ENCODE assay signal across 19 cellular contexts in the genomic region with DNA sequence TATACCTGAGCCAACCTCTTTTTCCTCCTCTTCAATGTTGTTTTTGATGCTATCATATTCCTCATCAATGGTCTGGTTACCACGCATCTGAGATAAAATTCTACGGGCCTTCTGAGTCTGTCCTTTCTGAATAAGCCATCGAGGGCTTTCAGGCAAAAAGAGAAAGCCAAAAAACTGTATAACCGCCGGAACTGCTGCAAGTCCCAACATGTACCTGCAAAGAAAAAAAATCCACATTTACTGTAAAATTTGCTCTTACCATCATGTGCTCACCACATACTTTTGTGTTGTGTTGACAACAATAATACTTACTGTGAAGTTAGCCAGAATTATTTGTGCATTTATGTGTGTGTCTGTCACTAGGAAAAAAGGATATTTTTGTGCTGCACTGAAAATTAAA.
DNase-seq lines count a peak whose midpoint lies in the region; ATAC-seq, FAIRE-seq and TF ChIP-seq lines count a peak whose summit lies in the region.
"Had no signal": no experiment of that assay in that cellular context is flagged by ENCODE, and none has a peak within 500 bp of the region (broad histone marks: within the 10 kb centered on the region; RNA-seq: fewer than 3 reads in every experiment).

No MANE protein-coding gene starts in this region.

- H3K27ac Mint-ChIP-seq in MCF 10A (ENCODE audit: low read depth, unreplicated experiment): peak overlapping the region; percentile 77
- H3K27ac Mint-ChIP-seq: CD4-positive, CD25-positive, alpha-beta regulatory T cell; CD8-positive, alpha-beta memory T cell; IgD-negative memory B cell had no signal

- H3K4me3 Mint-ChIP-seq in MCF 10A (ENCODE audit: unreplicated experiment): peak overlapping the region; percentile 50
- H3K4me3 Mint-ChIP-seq: CD4-positive, CD25-positive, alpha-beta regulatory T cell; CD8-positive, alpha-beta memory T cell; IgD-negative memory B cell had no signal

- no peak for TF ChIP-seq CTCF in MCF 10A (IDR thresholded peaks at IDR 0.05; ENCODE audit: unreplicated experiment)
- no peak for TF ChIP-seq CTCF in breast epithelium (IDR thresholded peaks at IDR 0.05)
- no peak for TF ChIP-seq CTCF in K562 (IDR thresholded peaks at IDR 0.05 in 2 of 3, conservative IDR thresholded peaks at IDR 0.05 in 1 of 3; ENCODE audit: insufficient read depth in 2 of 3, low read depth in 1 of 3, low read length in 3 of 3)
- TF ChIP-seq CTCF in foreskin keratinocyte (conservative IDR thresholded peaks at IDR 0.05): no peak
- TF ChIP-seq CTCF in right atrium auricular region (IDR thresholded peaks at IDR 0.05): no peak

- intact Hi-C loops in MCF 10A (cut with micrococcal nuclease): no loop called here
- intact Hi-C loops in breast epithelium (cut with DNase I; ENCODE audit: low total_unique reads): no loop called here
- intact Hi-C loops in K562 (cut with micrococcal nuclease): no loop called here

- H3K4me1 ChIP-seq in breast epithelium (no peaks in the 10 kb centered on the region), K562 (replicated peaks in 1 of 2; ENCODE audit: control insufficient read depth in 2 of 2, insufficient read depth in 2 of 2, low read length in 2 of 2) (no peaks in the 10 kb centered on the region), foreskin keratinocyte (peaks cover 13% of the 10 kb centered on the region), right atrium auricular region (peaks cover 0 to 4% of the 10 kb centered on the region in 2 donors)
- H3K4me1 ChIP-seq: BE2C, HAP-1 had no signal

- peaks cover 6% of the 10 kb centered on the region for H3K4me1 Mint-ChIP-seq in MCF 10A (ENCODE audit: insufficient read depth, unreplicated experiment)

- H3K27me3 ChIP-seq in breast epithelium: no peaks in the 10 kb centered on the region
- no peaks in the 10 kb centered on the region for H3K27me3 ChIP-seq in K562 (ENCODE audit: control insufficient read depth in 2 of 2, insufficient read depth in 2 of 2, low read length in 2 of 2)
- no peaks in the 10 kb centered on the region for H3K27me3 ChIP-seq in foreskin keratinocyte
- H3K27me3 ChIP-seq in right atrium auricular region: no peaks in the 10 kb centered on the region
- H3K27me3 ChIP-seq: BE2C had no signal

- ATAC-seq in K562: no peak
- peak; percentile 26 for ATAC-seq in foreskin keratinocyte
- ATAC-seq: HepG2 had no signal

- no peaks in the 10 kb centered on the region for H3K9me3 Mint-ChIP-seq in MCF 10A (ENCODE audit: unreplicated experiment)
- H3K9me3 Mint-ChIP-seq: CD4-positive, CD25-positive, alpha-beta regulatory T cell; CD8-positive, alpha-beta memory T cell; IgD-negative memory B cell had no signal

- H3K36me3 Mint-ChIP-seq in MCF 10A (ENCODE audit: insufficient read depth, unreplicated experiment): no peaks in the 10 kb centered on the region
- H3K36me3 Mint-ChIP-seq: CD4-positive, CD25-positive, alpha-beta regulatory T cell had no signal

- H3K79me2 ChIP-seq in K562 (ENCODE audit: control insufficient read depth, insufficient read depth, low read length): no peaks in the 10 kb centered on the region

- H3K27ac ChIP-seq in breast epithelium (no peak overlapping the region), K562 (ENCODE audit: extremely low read depth, low read depth, low read length) (no peak overlapping the region), foreskin keratinocyte (no peak overlapping the region), right atrium auricular region (no peak overlapping the region)

- H3K9me1 ChIP-seq in K562 (ENCODE audit: control insufficient read depth, insufficient read depth, low read length): peaks cover 3% of the 10 kb centered on the region

- DNase-seq in MCF 10A (ENCODE audit: unreplicated experiment) (peak; percentile 26), breast epithelium (ENCODE audit: low spot score in 2 of 2) (no peak), K562 (ENCODE audit: extremely low read depth in 1 of 4, low spot score in 3 of 4) (no peak), foreskin keratinocyte (peak; percentile 18 to 56), DMS153 treated with DMSO at 0.1 percent for 48 hours (lab: John Stamatoyannopoulos, UW; ENCODE audit: unreplicated experiment) (no peak), right atrium auricular region (ENCODE audit: low spot score) (no peak), NCI-H2107 treated with DMSO at 0.1 percent for 48 hours (lab: John Stamatoyannopoulos, UW; ENCODE audit: unreplicated experiment) (no peak)
- DNase-seq: ACHN; BE2C; C1 segment of cervical spinal cord; CD4-positive, CD25-positive, alpha-beta regulatory T cell; CD8-positive, alpha-beta memory T cell; COR-L47; DMS 273 treated with DMSO at 0.1 percent for 48 hours had no signal

- H3K9me3 ChIP-seq in breast epithelium: no peaks in the 10 kb centered on the region
- no peaks in the 10 kb centered on the region for H3K9me3 ChIP-seq in K562 (replicated peaks; ENCODE audit: control insufficient read depth, insufficient read depth, low read depth, low read length)
- no peaks in the 10 kb centered on the region for H3K9me3 ChIP-seq in right atrium auricular region
- H3K9me3 ChIP-seq: BE2C, HAP-1 had no signal

- H3K4me3 ChIP-seq in breast epithelium (no peak overlapping the region), K562 (no peak overlapping the region), right atrium auricular region (no peak overlapping the region)
- H3K4me3 ChIP-seq: HAP-1 had no signal

- TF ChIP-seq EP300 in K562 (IDR thresholded peaks at IDR 0.05; ENCODE audit: low read length): no peak

- no peaks in the 10 kb centered on the region for H3K27me3 Mint-ChIP-seq in MCF 10A (ENCODE audit: insufficient read depth, unreplicated experiment)
- H3K27me3 Mint-ChIP-seq: CD4-positive, CD25-positive, alpha-beta regulatory T cell; CD8-positive, alpha-beta memory T cell; IgD-negative memory B cell had no signal

- TF ChIP-seq POLR2A in breast epithelium (IDR thresholded peaks at IDR 0.05) (no peak), K562 (conservative IDR thresholded peaks at IDR 0.05) (no peak)

- peak; percentile 49 for FAIRE-seq in K562 (lab: Jason Lieb, UNC)
- FAIRE-seq: G401.6, GM12891, HepG2 had no signal

- CTCF ChIA-PET in MCF 10A (lab: Yijun Ruan, JAX): interaction anchor here (4.2 kb wide), 1 partner anchor 17 kb away, joined by 21 read pairs; no protein-coding TSS in a partner anchor
- CTCF ChIA-PET in K562 (lab: Yijun Ruan, JAX; ENCODE audit: low intra/inter-chr PET ratio): no interaction called here

- BruUV-seq in MCF 10A (replicated peaks; lab: Mats Ljungman, UMichigan) (no TSS peak), K562 (replicated peaks; lab: Mats Ljungman, UMichigan) (no TSS peak)

- POLR2A ChIA-PET in MCF 10A (lab: Yijun Ruan, JAX) (no interaction called here), K562 (lab: Yijun Ruan, JAX) (no interaction called here)

- in situ Hi-C loops in K562 (cut with MboI): no loop called here

- no peak overlapping the region for H3K9ac ChIP-seq in K562 (ENCODE audit: insufficient read depth in 1 of 2, low read depth in 2 of 2, low read length in 2 of 2)

- no peak overlapping the region for H3K4me2 ChIP-seq in K562 (ENCODE audit: insufficient read depth, low read length)

- H3K36me3 ChIP-seq in breast epithelium (no peaks in the 10 kb centered on the region), K562 (ENCODE audit: control insufficient read depth, insufficient read depth, low read length) (peaks cover 7% of the 10 kb centered on the region; the same call in 2 of the 3 replicates), right atrium auricular region (no peaks in the 10 kb centered on the region)
- H3K36me3 ChIP-seq: BE2C, HAP-1 had no signal

- H4K20me1 ChIP-seq in K562 (replicated peaks; ENCODE audit: control insufficient read depth, insufficient read depth, low read length): no peaks in the 10 kb centered on the region

- H2AFZ ChIP-seq in K562 (ENCODE audit: low read depth, low read length): no peak overlapping the region

- TF ChIP-seq RAD21 in K562 (CRISPR knock-in tag; conservative IDR thresholded peaks at IDR 0.05 in 1 of 2, IDR thresholded peaks at IDR 0.05 in 1 of 2): no peak

- 93% methylated on average over 5 of the region's 5 CpGs for WGBS in K562 (ENCODE audit: insufficient coverage, low coverage, missing lambda C conversion rate)

TF ChIP-seq in K562, 482 proteins besides CTCF, POLR2A, EP300 and RAD21 (continues in another document):
- no peak for TF ChIP-seq ZNF551 (CRISPR knock-in tag; IDR thresholded peaks at IDR 0.05)
- TF ChIP-seq, protein P1, sequence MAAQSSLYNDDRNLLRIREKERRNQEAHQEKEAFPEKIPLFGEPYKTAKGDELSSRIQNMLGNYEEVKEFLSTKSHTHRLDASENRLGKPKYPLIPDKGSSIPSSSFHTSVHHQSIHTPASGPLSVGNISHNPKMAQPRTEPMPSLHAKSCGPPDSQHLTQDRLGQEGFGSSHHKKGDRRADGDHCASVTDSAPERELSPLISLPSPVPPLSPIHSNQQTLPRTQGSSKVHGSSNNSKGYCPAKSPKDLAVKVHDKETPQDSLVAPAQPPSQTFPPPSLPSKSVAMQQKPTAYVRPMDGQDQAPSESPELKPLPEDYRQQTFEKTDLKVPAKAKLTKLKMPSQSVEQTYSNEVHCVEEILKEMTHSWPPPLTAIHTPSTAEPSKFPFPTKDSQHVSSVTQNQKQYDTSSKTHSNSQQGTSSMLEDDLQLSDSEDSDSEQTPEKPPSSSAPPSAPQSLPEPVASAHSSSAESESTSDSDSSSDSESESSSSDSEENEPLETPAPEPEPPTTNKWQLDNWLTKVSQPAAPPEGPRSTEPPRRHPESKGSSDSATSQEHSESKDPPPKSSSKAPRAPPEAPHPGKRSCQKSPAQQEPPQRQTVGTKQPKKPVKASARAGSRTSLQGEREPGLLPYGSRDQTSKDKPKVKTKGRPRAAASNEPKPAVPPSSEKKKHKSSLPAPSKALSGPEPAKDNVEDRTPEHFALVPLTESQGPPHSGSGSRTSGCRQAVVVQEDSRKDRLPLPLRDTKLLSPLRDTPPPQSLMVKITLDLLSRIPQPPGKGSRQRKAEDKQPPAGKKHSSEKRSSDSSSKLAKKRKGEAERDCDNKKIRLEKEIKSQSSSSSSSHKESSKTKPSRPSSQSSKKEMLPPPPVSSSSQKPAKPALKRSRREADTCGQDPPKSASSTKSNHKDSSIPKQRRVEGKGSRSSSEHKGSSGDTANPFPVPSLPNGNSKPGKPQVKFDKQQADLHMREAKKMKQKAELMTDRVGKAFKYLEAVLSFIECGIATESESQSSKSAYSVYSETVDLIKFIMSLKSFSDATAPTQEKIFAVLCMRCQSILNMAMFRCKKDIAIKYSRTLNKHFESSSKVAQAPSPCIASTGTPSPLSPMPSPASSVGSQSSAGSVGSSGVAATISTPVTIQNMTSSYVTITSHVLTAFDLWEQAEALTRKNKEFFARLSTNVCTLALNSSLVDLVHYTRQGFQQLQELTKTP (IDR thresholded peaks at IDR 0.05; ENCODE audit: low read depth in 1 of 2, partially characterized antibody in 2 of 2): no peak
- no peak for TF ChIP-seq HNRNPK (IDR thresholded peaks at IDR 0.05; ENCODE audit: low read depth, low read length, poor library complexity, severe bottlenecking)
- TF ChIP-seq SAFB (IDR thresholded peaks at IDR 0.05; ENCODE audit: borderline replicate concordance, low read depth, low read length): no peak
- TF ChIP-seq, protein P2, sequence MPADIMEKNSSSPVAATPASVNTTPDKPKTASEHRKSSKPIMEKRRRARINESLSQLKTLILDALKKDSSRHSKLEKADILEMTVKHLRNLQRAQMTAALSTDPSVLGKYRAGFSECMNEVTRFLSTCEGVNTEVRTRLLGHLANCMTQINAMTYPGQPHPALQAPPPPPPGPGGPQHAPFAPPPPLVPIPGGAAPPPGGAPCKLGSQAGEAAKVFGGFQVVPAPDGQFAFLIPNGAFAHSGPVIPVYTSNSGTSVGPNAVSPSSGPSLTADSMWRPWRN (IDR thresholded peaks at IDR 0.05; ENCODE audit: low read depth): no peak

Comparison
In these comparisons a context has a peak if more than half of its experiments do, and no peak if none do; other contexts are left out.
1. DNase-seq: peak in MCF 10A (single experiment) and foreskin keratinocyte (2 of 2); none in breast epithelium (0 of 2), K562 (0 of 4), DMS153 treated with DMSO at 0.1 percent for 48 hours (single experiment), right atrium auricular region (single experiment) and NCI-H2107 treated with DMSO at 0.1 percent for 48 hours (single experiment).